ENCODE assay signal across 9 cellular contexts in the genomic region with DNA sequence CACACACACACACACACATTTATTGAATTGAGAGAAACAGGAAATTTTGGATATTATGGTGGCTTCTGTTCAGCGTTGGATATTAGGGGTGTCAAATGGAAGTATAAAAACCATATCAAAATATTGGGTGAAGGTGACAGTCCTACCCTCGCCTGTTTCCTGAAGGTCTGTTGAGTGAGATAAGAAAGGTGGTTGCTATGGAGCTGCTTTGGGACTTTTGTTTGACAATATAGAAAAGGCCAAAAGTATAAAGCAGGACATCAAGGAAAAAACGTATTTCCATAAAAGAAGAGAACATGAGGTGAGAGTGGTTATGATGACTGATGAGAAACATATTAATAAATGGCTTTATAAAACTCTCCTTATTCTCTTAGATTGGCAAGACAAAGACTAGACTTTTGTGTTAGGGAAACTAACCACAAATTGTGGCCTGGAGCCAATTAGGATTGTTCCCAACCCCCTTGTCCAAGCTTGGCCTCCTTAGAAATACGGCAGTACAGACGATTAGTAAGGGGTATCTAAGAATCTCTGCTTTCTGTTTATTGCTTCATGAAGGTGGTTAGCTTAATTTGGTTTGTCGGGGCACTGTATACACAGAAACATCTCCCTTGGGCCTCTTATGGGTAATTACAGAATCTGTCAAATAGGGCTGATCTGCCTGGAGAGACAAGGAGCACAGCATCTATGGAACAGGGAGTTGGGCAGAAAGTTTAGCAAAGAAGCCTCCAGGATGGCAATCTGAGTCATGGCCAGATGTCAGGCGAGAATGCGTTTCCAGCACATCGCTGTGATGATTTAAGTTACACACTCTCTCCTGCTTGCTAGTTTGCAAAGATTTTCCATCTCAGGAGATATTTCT.
DNase-seq lines count a peak whose midpoint lies in the region; ATAC-seq, FAIRE-seq and TF ChIP-seq lines count a peak whose summit lies in the region.
"Had no signal": no experiment of that assay in that cellular context is flagged by ENCODE, and none has a peak within 500 bp of the region (broad histone marks: within the 10 kb centered on the region; RNA-seq: fewer than 3 reads in every experiment).

No MANE protein-coding gene starts in this region.

- peaks cover 2% of the 10 kb centered on the region for H3K9me3 Mint-ChIP-seq in neural progenitor cell
- no peaks in the 10 kb centered on the region for H3K9me3 Mint-ChIP-seq in activated CD4-positive, alpha-beta T cell treated with anti-CD3 and anti-CD28 coated beads, Interleukin-2, amount 10 ng/mL, durations not matched to agents 24 days and 14 days

- TF ChIP-seq POLR2A in A549 (IDR thresholded peaks at IDR 0.05; ENCODE audit: low read length) (no peak), Peyer's patch (IDR thresholded peaks at IDR 0.05) (no peak)

- peak overlapping the region; percentile 85 for H3K27ac Mint-ChIP-seq in neural progenitor cell
- H3K27ac Mint-ChIP-seq in activated CD4-positive, alpha-beta T cell treated with anti-CD3 and anti-CD28 coated beads, Interleukin-2, amount 10 ng/mL, durations not matched to agents 24 days and 14 days = no peak overlapping the region

- 62% methylated on average over 9 of the region's 9 CpGs for WGBS in A549 (ENCODE audit: missing lambda C conversion rate)

- TF ChIP-seq CTCF in A549 (IDR thresholded peaks at IDR 0.05) = no peak
- TF ChIP-seq CTCF in Peyer's patch (IDR thresholded peaks at IDR 0.05) = no peak
- no peak for TF ChIP-seq CTCF in neural progenitor cell (IDR thresholded peaks at IDR 0.05)

- H2AFZ ChIP-seq in neural progenitor cell (replicated peaks) = no peak overlapping the region

- no peak for TF ChIP-seq RAD21 in A549 (conservative IDR thresholded peaks at IDR 0.05 in 1 of 2, IDR thresholded peaks at IDR 0.05 in 1 of 2)

- CTCF ChIA-PET in A549 (lab: Yijun Ruan, JAX) = no interaction called here

- H3K4me2 ChIP-seq in A549 (peak overlapping the region; percentile 60), neural progenitor cell (peak overlapping the region; percentile 0)

- FAIRE-seq in A549 (lab: Jason Lieb, UNC) = no peak

- H3K27ac ChIP-seq in A549 (peak overlapping the region; percentile 38 to 45; a peak in 4 of 6 replicates), Peyer's patch (peak overlapping the region in 3 of 4 donors; percentile 17 to 58 (median 28)), epithelial cell of prostate (peak overlapping the region; percentile 76), neural progenitor cell (peak overlapping the region; percentile 20)

- peaks cover 48% of the 10 kb centered on the region for H3K4me1 Mint-ChIP-seq in neural progenitor cell
- peaks cover 5% of the 10 kb centered on the region for H3K4me1 Mint-ChIP-seq in activated CD4-positive, alpha-beta T cell treated with anti-CD3 and anti-CD28 coated beads, Interleukin-2, amount 10 ng/mL, durations not matched to agents 24 days and 14 days

- ATAC-seq in A549 = no peak
- ATAC-seq in HG03469 (IDR thresholded peaks at IDR 0.05; ENCODE audit: unreplicated experiment) = no peak
- ATAC-seq in HG03565 (IDR thresholded peaks at IDR 0.05; ENCODE audit: unreplicated experiment) = no peak

- H3K4me3 ChIP-seq in A549 = no peak overlapping the region
- no peak overlapping the region for H3K4me3 ChIP-seq in Peyer's patch
- no peak overlapping the region for H3K4me3 ChIP-seq in neural progenitor cell

- no peak overlapping the region for H3K4me3 Mint-ChIP-seq in neural progenitor cell
- H3K4me3 Mint-ChIP-seq in activated CD4-positive, alpha-beta T cell treated with anti-CD3 and anti-CD28 coated beads, Interleukin-2, amount 10 ng/mL, durations not matched to agents 24 days and 14 days = no peak overlapping the region

- H3K9me3 ChIP-seq in A549 (no peaks in the 10 kb centered on the region), Peyer's patch (no peaks in the 10 kb centered on the region), neural progenitor cell (ENCODE audit: low read depth) (no peaks in the 10 kb centered on the region)

- peaks cover 6% of the 10 kb centered on the region for H3K79me2 ChIP-seq in neural progenitor cell (ENCODE audit: low read depth)

- POLR2A ChIA-PET in A549 (lab: Yijun Ruan, JAX) = no interaction called here

- H3K4me1 ChIP-seq in A549 (peaks cover 39% of the 10 kb centered on the region), Peyer's patch (no peaks in the 10 kb centered on the region), neural progenitor cell (peaks cover 41% of the 10 kb centered on the region)

- peaks cover 11% of the 10 kb centered on the region for H3K36me3 Mint-ChIP-seq in neural progenitor cell
- H3K36me3 Mint-ChIP-seq in activated CD4-positive, alpha-beta T cell treated with anti-CD3 and anti-CD28 coated beads, Interleukin-2, amount 10 ng/mL, durations not matched to agents 24 days and 14 days (ENCODE audit: low read depth) = no peaks in the 10 kb centered on the region

- H3K27me3 Mint-ChIP-seq in neural progenitor cell (ENCODE audit: insufficient read depth, low read depth) = peaks cover 4% of the 10 kb centered on the region
- peaks cover 20% of the 10 kb centered on the region for H3K27me3 Mint-ChIP-seq in activated CD4-positive, alpha-beta T cell treated with anti-CD3 and anti-CD28 coated beads, Interleukin-2, amount 10 ng/mL, durations not matched to agents 24 days and 14 days

- intact Hi-C loops in activated CD4-positive, alpha-beta T cell treated with anti-CD3 and anti-CD28 coated beads, Interleukin-2, amount 10 ng/mL, durations not matched to agents 24 days and 14 days (cut with micrococcal nuclease) = no loop called here

- TF ChIP-seq EP300 in A549 (IDR thresholded peaks at IDR 0.05) = no peak

- H4K20me1 ChIP-seq in neural progenitor cell (ENCODE audit: low read depth) = no peaks in the 10 kb centered on the region

- H3K9ac ChIP-seq in neural progenitor cell = no peak overlapping the region

- H3K36me3 ChIP-seq in Peyer's patch (no peaks in the 10 kb centered on the region), neural progenitor cell (no peaks in the 10 kb centered on the region)

- DNase-seq in A549 (ENCODE audit: low read depth in 1 of 2, low spot score in 1 of 2) (no peak), Peyer's patch (no peak), epithelial cell of prostate (ENCODE audit: low read depth, low spot score) (no peak), neural progenitor cell (ENCODE audit: low spot score) (no peak), Ammon's horn (ENCODE audit: low spot score) (no peak)
- no peak for DNase-seq in activated CD4-positive, alpha-beta T cell treated with anti-CD3 and anti-CD28 coated beads, Interleukin-2, amount 10 ng/mL, durations not matched to agents 24 days and 14 days
- DNase-seq: posterior cingulate gyrus had no signal

- peaks cover 27% of the 10 kb centered on the region for H3F3A ChIP-seq in neural progenitor cell (ENCODE audit: low read depth)

- H3K27me3 ChIP-seq in Peyer's patch (no peaks in the 10 kb centered on the region), neural progenitor cell (no peaks in the 10 kb centered on the region)

TF ChIP-seq in A549, 52 proteins besides CTCF, POLR2A, EP300 and RAD21:
- TF ChIP-seq, protein P1, sequence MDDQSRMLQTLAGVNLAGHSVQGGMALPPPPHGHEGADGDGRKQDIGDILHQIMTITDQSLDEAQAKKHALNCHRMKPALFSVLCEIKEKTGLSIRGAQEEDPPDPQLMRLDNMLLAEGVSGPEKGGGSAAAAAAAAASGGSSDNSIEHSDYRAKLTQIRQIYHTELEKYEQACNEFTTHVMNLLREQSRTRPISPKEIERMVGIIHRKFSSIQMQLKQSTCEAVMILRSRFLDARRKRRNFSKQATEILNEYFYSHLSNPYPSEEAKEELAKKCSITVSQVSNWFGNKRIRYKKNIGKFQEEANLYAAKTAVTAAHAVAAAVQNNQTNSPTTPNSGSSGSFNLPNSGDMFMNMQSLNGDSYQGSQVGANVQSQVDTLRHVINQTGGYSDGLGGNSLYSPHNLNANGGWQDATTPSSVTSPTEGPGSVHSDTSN (IDR thresholded peaks at IDR 0.05) = no peak
- TF ChIP-seq CHD2 (IDR thresholded peaks at IDR 0.05; ENCODE audit: low read length, partially characterized antibody) (no peak), NR3C1 (IDR thresholded peaks at IDR 0.05) (no peak), CEBPB (IDR thresholded peaks at IDR 0.05) (no peak), MAFK (IDR thresholded peaks at IDR 0.05; ENCODE audit: partially characterized antibody) (no peak), HOXB13 (CRISPR knock-in tag; IDR thresholded peaks at IDR 0.05; ENCODE audit: low read depth) (no peak), EHMT2 (IDR thresholded peaks at IDR 0.05; ENCODE audit: low read depth) (no peak), RNF2 (IDR thresholded peaks at IDR 0.05; ENCODE audit: borderline replicate concordance, low read depth) (no peak), TFCP2L1 (CRISPR knock-in tag; IDR thresholded peaks at IDR 0.05) (no peak), EHF (CRISPR knock-in tag; IDR thresholded peaks at IDR 0.05) (no peak), RFX5 (IDR thresholded peaks at IDR 0.05) (no peak), NFE2L2 (conservative IDR thresholded peaks at IDR 0.05; ENCODE audit: low read length) (no peak), ZNF302 (CRISPR knock-in tag; IDR thresholded peaks at IDR 0.05) (no peak), FOSL2 (IDR thresholded peaks at IDR 0.05) (no peak), FOSL2 (CRISPR knock-in tag; IDR thresholded peaks at IDR 0.05) (no peak), KDM1A (IDR thresholded peaks at IDR 0.05; ENCODE audit: low read depth) (no peak), TP53 (CRISPR knock-in tag; IDR thresholded peaks at IDR 0.05) (no peak), CBX2 (IDR thresholded peaks at IDR 0.05; ENCODE audit: borderline replicate concordance, low read depth) (no peak)
- TF ChIP-seq, protein P2, sequence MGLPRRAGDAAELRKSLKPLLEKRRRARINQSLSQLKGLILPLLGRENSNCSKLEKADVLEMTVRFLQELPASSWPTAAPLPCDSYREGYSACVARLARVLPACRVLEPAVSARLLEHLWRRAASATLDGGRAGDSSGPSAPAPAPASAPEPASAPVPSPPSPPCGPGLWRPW (IDR thresholded peaks at IDR 0.05) = no peak
- TF ChIP-seq, protein P3, sequence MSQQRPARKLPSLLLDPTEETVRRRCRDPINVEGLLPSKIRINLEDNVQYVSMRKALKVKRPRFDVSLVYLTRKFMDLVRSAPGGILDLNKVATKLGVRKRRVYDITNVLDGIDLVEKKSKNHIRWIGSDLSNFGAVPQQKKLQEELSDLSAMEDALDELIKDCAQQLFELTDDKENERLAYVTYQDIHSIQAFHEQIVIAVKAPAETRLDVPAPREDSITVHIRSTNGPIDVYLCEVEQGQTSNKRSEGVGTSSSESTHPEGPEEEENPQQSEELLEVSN (IDR thresholded peaks at IDR 0.05; ENCODE audit: borderline replicate concordance, low read depth) = no peak

Comparison
In these comparisons a context has a peak if more than half of its experiments do, and no peak if none do; other contexts are left out.
1. H3K27ac ChIP-seq: peak in every context shown above with its lines; median percentile 76 in epithelial cell of prostate; 42 in A549; 28 in Peyer's patch; 20 in neural progenitor cell.